Comparison of ENCODE assay signal across 15 cellular contexts in genomic region chr21:35573472-35574389, GRCh38.
"Had no signal": no experiment of that assay in that cellular context is flagged by ENCODE, and none has a peak within 500 bp of the region (broad histone marks: within the 10 kb centered on the region; RNA-seq: fewer than 3 reads in every experiment).

No MANE protein-coding gene starts in this region.

- H3K9me3 Mint-ChIP-seq: neural progenitor cell, WTC11 had no signal

- H3K27ac ChIP-seq: neural progenitor cell, ovary, sigmoid colon had no signal

- H3K27ac Mint-ChIP-seq: activated CD4-positive, alpha-beta T cell treated with anti-CD3 and anti-CD28 coated beads, Interleukin-2, amount 10 ng/mL, durations not matched to agents 24 days and 14 days; activated naive CD8-positive, alpha-beta T cell treated with anti-CD3 and anti-CD28 coated beads for 36 hours; dendritic cell treated with granulocyte-macrophage colony-stimulating factor and Interleukin-4, amounts not matched to agents 40 ng/mL and 50 ng/mL, for 4 days; immature natural killer cell; neural progenitor cell; stimulated activated effector memory CD8-positive, alpha-beta T cell treated with anti-CD3 and anti-CD28 coated beads, Interleukin-12 subunit alpha, Interleukin-12 subunit beta, amount 100 ng/mL, for 72 hours; WTC11 had no signal

- H3K9me3 ChIP-seq: ovary, sigmoid colon had no signal

- H3K27me3 Mint-ChIP-seq: activated naive CD8-positive, alpha-beta T cell treated with anti-CD3 and anti-CD28 coated beads for 36 hours; dendritic cell treated with granulocyte-macrophage colony-stimulating factor and Interleukin-4, amounts not matched to agents 40 ng/mL and 50 ng/mL, for 4 days had no signal

- H3K9ac ChIP-seq: neural progenitor cell had no signal

- H3K4me3 Mint-ChIP-seq: activated CD4-positive, alpha-beta T cell treated with anti-CD3 and anti-CD28 coated beads, Interleukin-2, amount 10 ng/mL, durations not matched to agents 24 days and 14 days; activated naive CD8-positive, alpha-beta T cell treated with anti-CD3 and anti-CD28 coated beads for 36 hours; dendritic cell treated with granulocyte-macrophage colony-stimulating factor and Interleukin-4, amounts not matched to agents 40 ng/mL and 50 ng/mL, for 4 days; immature natural killer cell; naive B cell; neural progenitor cell; stimulated activated effector memory CD8-positive, alpha-beta T cell treated with anti-CD3 and anti-CD28 coated beads, Interleukin-12 subunit alpha, Interleukin-12 subunit beta, amount 100 ng/mL, for 72 hours; WTC11 had no signal

- H3K4me1 ChIP-seq: neural progenitor cell, sigmoid colon had no signal

- FAIRE-seq: bronchial epithelial cell, TTC549 had no signal

- H3K4me1 Mint-ChIP-seq: immature natural killer cell, naive B cell, neural progenitor cell, WTC11 had no signal

- H3K4me3 ChIP-seq: neural progenitor cell, ovary, sigmoid colon had no signal

- DNase-seq: activated CD4-positive, alpha-beta T cell treated with anti-CD3 and anti-CD28 coated beads, Interleukin-2, amount 10 ng/mL, durations not matched to agents 24 days and 14 days; activated CD8-positive, alpha-beta memory T cell treated with anti-CD3 and anti-CD28 coated beads, Interleukin-2, amount 50 U/mL, for 48 hours; activated naive CD8-positive, alpha-beta T cell treated with anti-CD3 and anti-CD28 coated beads for 36 hours; anterior cingulate cortex; effector memory CD4-positive, alpha-beta T cell; immature natural killer cell; naive B cell; ovary; sigmoid colon had no signal

- H3K36me3 Mint-ChIP-seq: activated naive CD8-positive, alpha-beta T cell treated with anti-CD3 and anti-CD28 coated beads for 36 hours; immature natural killer cell; naive B cell; neural progenitor cell; stimulated activated effector memory CD8-positive, alpha-beta T cell treated with anti-CD3 and anti-CD28 coated beads, Interleukin-12 subunit alpha, Interleukin-12 subunit beta, amount 100 ng/mL, for 72 hours; WTC11 had no signal

- H3K36me3 ChIP-seq: neural progenitor cell, ovary, sigmoid colon had no signal

- H3K4me2 ChIP-seq: neural progenitor cell had no signal

- H3K27me3 ChIP-seq: neural progenitor cell, ovary, sigmoid colon had no signal

- H2AFZ ChIP-seq: neural progenitor cell had no signal
